ENCODE assay signal across 8 cellular contexts in the genomic region with DNA sequence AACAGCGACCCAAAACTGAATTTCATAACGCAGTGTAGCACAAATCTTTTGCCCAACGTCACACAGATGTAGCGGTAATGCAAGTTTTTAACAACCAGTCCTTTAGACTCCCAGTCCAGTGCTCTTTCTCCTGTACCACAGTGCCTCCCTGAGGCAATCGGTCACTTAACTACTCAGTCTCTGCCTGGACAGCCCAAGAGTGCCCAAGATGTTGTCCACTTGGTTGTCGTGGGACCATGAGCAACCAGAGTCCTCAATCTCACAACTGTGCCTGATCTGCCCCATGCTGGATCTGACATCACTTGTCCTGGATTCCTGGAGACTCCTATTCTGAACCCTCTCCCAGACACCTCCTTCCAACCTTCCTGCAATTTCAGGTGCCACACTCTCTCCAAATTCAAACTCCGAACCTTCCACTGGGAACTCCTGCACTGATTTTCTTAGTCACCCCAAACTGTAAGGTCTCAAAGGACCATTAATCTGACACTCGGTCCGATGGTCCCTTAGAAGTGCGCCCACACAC. TPM values are rescaled to one million over a fixed set of nuclear protein-coding genes. Genes with fewer than 3 reads are reported as not detected.
DNase-seq lines count a peak whose midpoint lies in the region; ATAC-seq and TF ChIP-seq lines count a peak whose summit lies in the region.

No MANE protein-coding gene starts in this region.

- peak; percentile 32 for DNase-seq in NCI-H748 (lab: John Stamatoyannopoulos, UW; ENCODE audit: unreplicated experiment)
- DNase-seq in NCI-H748 treated with DMSO at 0.1 percent for 48 hours (lab: John Stamatoyannopoulos, UW): no peak
- peak; percentile 46 for DNase-seq in SK-MEL-5 (ENCODE audit: low read depth, low spot score)
- peak; percentile 24 for DNase-seq in epithelial cell of esophagus (ENCODE audit: low read depth)
- DNase-seq in naive thymus-derived CD8-positive, alpha-beta T cell: peak in 1 of 10 donors; percentile 1

- ATAC-seq in HG02852 (IDR thresholded peaks at IDR 0.05; ENCODE audit: unreplicated experiment): peak; percentile 25
- no peak for ATAC-seq in naive thymus-derived CD8-positive, alpha-beta T cell
- no peak for ATAC-seq in HG03442 (IDR thresholded peaks at IDR 0.05; ENCODE audit: unreplicated experiment)
- no peak for ATAC-seq in GM18520 (IDR thresholded peaks at IDR 0.05; ENCODE audit: unreplicated experiment)

- peak overlapping the region; percentile 91 to 99 (median 96) for H3K4me3 Mint-ChIP-seq in naive thymus-derived CD8-positive, alpha-beta T cell

- peak; percentile 3 for TF ChIP-seq CTCF in epithelial cell of esophagus (IDR thresholded peaks at IDR 0.05; ENCODE audit: insufficient read depth, low read depth, low read length, missing control alignments)

- in situ Hi-C loops in SK-MEL-5 (cut with HindIII; ENCODE audit: low pct_unique_long_range_greater_than_20kb, low sequenced_read_pairs): no loop called here

- no peaks in the 10 kb centered on the region for H3K9me3 Mint-ChIP-seq in naive thymus-derived CD8-positive, alpha-beta T cell

- peaks cover 0 to 19% (median 0%) of the 10 kb centered on the region in 3 donors for H3K36me3 Mint-ChIP-seq in naive thymus-derived CD8-positive, alpha-beta T cell

- POLR2A ChIA-PET in naive thymus-derived CD8-positive, alpha-beta T cell (lab: Charles Lee): interaction anchor here (0.9 to 2.5 kb wide), 2 partner anchors 11 to 907 kb away, joined by 3 to 32 read pairs; partner anchors contain the start of genes RBMX and SLC9A6

- peaks cover 9 to 31% (median 27%) of the 10 kb centered on the region in 4 donors for H3K4me1 Mint-ChIP-seq in naive thymus-derived CD8-positive, alpha-beta T cell

- H3K4me3 ChIP-seq in epithelial cell of esophagus (ENCODE audit: low read length): peak overlapping the region; percentile 52

- H3K27me3 Mint-ChIP-seq in naive thymus-derived CD8-positive, alpha-beta T cell: no peaks in the 10 kb centered on the region

- H3K27ac Mint-ChIP-seq in naive thymus-derived CD8-positive, alpha-beta T cell: peak overlapping the region; percentile 92 to 99 (median 98)

RNA-seq across cellular contexts. Expression of gene MMGT1, which starts 0.7 kb away (rescaled TPM):
- total RNA-seq in SK-MEL-5 (2014; rRNA removed; shearing (Covaris generic)): 28.2 and 28.3 TPM in 2 replicates
- 25.9 and 37.5 TPM in 2 replicates for polyA plus RNA-seq in SK-MEL-5 (2015; cell fraction: cytosol; rRNA removed)
- 9.0 and 11.5 TPM in 2 replicates for polyA plus RNA-seq in SK-MEL-5 (2015; cell fraction: nucleus; rRNA removed)
- total RNA-seq in naive thymus-derived CD8-positive, alpha-beta T cell: 10 to 100 TPM; 24.8 to 25.3 TPM
- 1 to 10 TPM; 6.9 to 8.3 (median 7.7) TPM for polyA plus RNA-seq in naive thymus-derived CD8-positive, alpha-beta T cell

RNA-seq across cellular contexts. Expression of gene SLC9A6, which starts 12.1 kb away (rescaled TPM):
- total RNA-seq in SK-MEL-5 (2014; rRNA removed; shearing (Covaris generic)): 17.7 and 18.7 TPM in 2 replicates
- 13.9 and 16.7 TPM in 2 replicates for polyA plus RNA-seq in SK-MEL-5 (2015; cell fraction: cytosol; rRNA removed)
- 10.9 and 12.7 TPM in 2 replicates for polyA plus RNA-seq in SK-MEL-5 (2015; cell fraction: nucleus; rRNA removed)
- total RNA-seq in naive thymus-derived CD8-positive, alpha-beta T cell: 10 to 100 TPM; 16.3 to 18.6 TPM
- polyA plus RNA-seq in naive thymus-derived CD8-positive, alpha-beta T cell: 10 to 100 TPM; 14.4 to 18.3 (median 17.1) TPM
